25 cellular contexts compared by ENCODE assay signal in genomic region chr21:15289246-15289645, GRCh38.
A peak's percentile ranks its signal among the peaks of the same experiment; 100 is the strongest.
DNase-seq lines count a peak whose midpoint lies in the region; ATAC-seq, FAIRE-seq and TF ChIP-seq lines count a peak whose summit lies in the region.
"Had no signal": no experiment of that assay in that cellular context is flagged by ENCODE, and none has a peak within 500 bp of the region (broad histone marks: within the 10 kb centered on the region; RNA-seq: fewer than 3 reads in every experiment).

No MANE protein-coding gene starts in this region.

- no peaks in the 10 kb centered on the region for H3K9me3 ChIP-seq in heart right ventricle
- no peaks in the 10 kb centered on the region for H3K9me3 ChIP-seq in kidney (ENCODE audit: control insufficient read depth in 1 of 2, low read length in 2 of 2)
- no peaks in the 10 kb centered on the region for H3K9me3 ChIP-seq in sigmoid colon
- H3K9me3 ChIP-seq: BE2C had no signal

- H3K27ac ChIP-seq in heart right ventricle, result no peak overlapping the region
- H3K27ac ChIP-seq in kidney (ENCODE audit: low read depth in 2 of 2, low read length in 2 of 2), result no peak overlapping the region
- H3K27ac ChIP-seq in sigmoid colon, result no peak overlapping the region
- H3K27ac ChIP-seq: 22Rv1; BLaER1 treated with 17β-estradiol and CSF1 and Interleukin-3, amounts not matched to agents 10 nM and 100 nM; GM23248 had no signal

- H3K36me3 ChIP-seq in heart right ventricle, result no peaks in the 10 kb centered on the region
- H3K36me3 ChIP-seq in kidney (ENCODE audit: control insufficient read depth in 1 of 2, insufficient read depth in 2 of 2, low read length in 2 of 2), result no peaks in the 10 kb centered on the region
- H3K36me3 ChIP-seq in sigmoid colon, result no peaks in the 10 kb centered on the region
- H3K36me3 ChIP-seq: BE2C; BLaER1 treated with 17β-estradiol and CSF1 and Interleukin-3, amounts not matched to agents 10 nM and 100 nM had no signal

- DNase-seq in Right ventricle myocardium inferior (ENCODE audit: missing footprints), result peak; percentile 60
- no peak for DNase-seq in heart right ventricle
- no peak for DNase-seq in HTR-8/SVneo (ENCODE audit: insufficient read length, low spot score)
- peak; percentile 69 for DNase-seq in kidney
- peak; percentile 55 for DNase-seq in sigmoid colon
- DNase-seq in NCI-H69 (lab: John Stamatoyannopoulos, UW), result no peak
- no peak for DNase-seq in GOT3 (lab: John Stamatoyannopoulos, UW)
- DNase-seq in activated CD4-positive, CD25-positive, alpha-beta regulatory T cell treated with anti-CD3 and anti-CD28 coated beads, Interleukin-2, amount 50 U/mL, for 72 hours, result no peak
- DNase-seq: ACHN; AML-193; BE2C; CD4-positive, alpha-beta T cell; DMS 273 treated with DMSO at 0.1 percent for 48 hours; DMS79; EL; GDM1; GM23248; H9 had no signal

- TF ChIP-seq POLR2A in sigmoid colon (IDR thresholded peaks at IDR 0.05), result no peak

- TF ChIP-seq CTCF in heart right ventricle (IDR thresholded peaks at IDR 0.05), result no peak
- no peak for TF ChIP-seq CTCF in kidney (IDR thresholded peaks at IDR 0.05; ENCODE audit: borderline replicate concordance, extremely low read depth, insufficient read depth)
- TF ChIP-seq CTCF in sigmoid colon (IDR thresholded peaks at IDR 0.05), result no peak

- no peak for TF ChIP-seq EP300 in sigmoid colon (IDR thresholded peaks at IDR 0.05)

- peak; percentile 9 for FAIRE-seq in HTR-8/SVneo (lab: Jason Lieb, UNC)
- no peak for FAIRE-seq in kidney (lab: Jason Lieb, UNC)
- FAIRE-seq: A204.1, D721Med, GM12878, GM19239 had no signal

- 98 to 99% methylated on average over 13 of the region's 13 CpGs for WGBS in heart right ventricle, 2 donors
- WGBS in sigmoid colon, 2 donors, result 95 to 97% methylated on average over 13 of the region's 13 CpGs

- H3K4me1 ChIP-seq in heart right ventricle (no peaks in the 10 kb centered on the region), kidney (ENCODE audit: control insufficient read depth in 1 of 2, insufficient read depth in 1 of 2, low read depth in 1 of 2, low read length in 2 of 2) (no peaks in the 10 kb centered on the region), sigmoid colon (peaks cover 0 to 18% (median 6%) of the 10 kb centered on the region in 4 donors)

- H3K27me3 ChIP-seq in heart right ventricle (no peaks in the 10 kb centered on the region), sigmoid colon (no peaks in the 10 kb centered on the region)
- H3K27me3 ChIP-seq: BE2C; BLaER1 treated with 17β-estradiol and CSF1 and Interleukin-3, amounts not matched to agents 10 nM and 100 nM had no signal

- no peak overlapping the region for H3K9ac ChIP-seq in kidney (ENCODE audit: low read length in 2 of 2)
- H3K9ac ChIP-seq: BLaER1 treated with 17β-estradiol and CSF1 and Interleukin-3, amounts not matched to agents 10 nM and 100 nM; GM23248 had no signal

- ATAC-seq in Right ventricle myocardium inferior, result no peak
- no peak for ATAC-seq in heart right ventricle
- ATAC-seq: GM12878, HCT116 had no signal

- intact Hi-C loops in Right ventricle myocardium inferior (cut with DNase I) (no loop called here), heart right ventricle (cut with DNase I) (no loop called here), kidney (cut with DNase I) (no loop called here), sigmoid colon (cut with DNase I) (no loop called here)

- no peak overlapping the region for H3K4me3 ChIP-seq in heart right ventricle
- no peak overlapping the region for H3K4me3 ChIP-seq in kidney (ENCODE audit: low read length in 2 of 2)
- H3K4me3 ChIP-seq in sigmoid colon, result no peak overlapping the region
- H3K4me3 ChIP-seq: BLaER1 treated with 17β-estradiol and CSF1 and Interleukin-3, amounts not matched to agents 10 nM and 100 nM; GM12878; GM23248 had no signal

Comparison
In these comparisons a context has a peak if more than half of its experiments do, and no peak if none do; other contexts are left out.
1. DNase-seq: peak in Right ventricle myocardium inferior (single experiment), kidney (single experiment) and sigmoid colon (single experiment); none in heart right ventricle (0 of 2), HTR-8/SVneo (single experiment), NCI-H69 (single experiment), GOT3 (single experiment) and activated CD4-positive, CD25-positive, alpha-beta regulatory T cell treated with anti-CD3 and anti-CD28 coated beads, Interleukin-2, amount 50 U/mL, for 72 hours (single experiment).